In the genomic region with DNA sequence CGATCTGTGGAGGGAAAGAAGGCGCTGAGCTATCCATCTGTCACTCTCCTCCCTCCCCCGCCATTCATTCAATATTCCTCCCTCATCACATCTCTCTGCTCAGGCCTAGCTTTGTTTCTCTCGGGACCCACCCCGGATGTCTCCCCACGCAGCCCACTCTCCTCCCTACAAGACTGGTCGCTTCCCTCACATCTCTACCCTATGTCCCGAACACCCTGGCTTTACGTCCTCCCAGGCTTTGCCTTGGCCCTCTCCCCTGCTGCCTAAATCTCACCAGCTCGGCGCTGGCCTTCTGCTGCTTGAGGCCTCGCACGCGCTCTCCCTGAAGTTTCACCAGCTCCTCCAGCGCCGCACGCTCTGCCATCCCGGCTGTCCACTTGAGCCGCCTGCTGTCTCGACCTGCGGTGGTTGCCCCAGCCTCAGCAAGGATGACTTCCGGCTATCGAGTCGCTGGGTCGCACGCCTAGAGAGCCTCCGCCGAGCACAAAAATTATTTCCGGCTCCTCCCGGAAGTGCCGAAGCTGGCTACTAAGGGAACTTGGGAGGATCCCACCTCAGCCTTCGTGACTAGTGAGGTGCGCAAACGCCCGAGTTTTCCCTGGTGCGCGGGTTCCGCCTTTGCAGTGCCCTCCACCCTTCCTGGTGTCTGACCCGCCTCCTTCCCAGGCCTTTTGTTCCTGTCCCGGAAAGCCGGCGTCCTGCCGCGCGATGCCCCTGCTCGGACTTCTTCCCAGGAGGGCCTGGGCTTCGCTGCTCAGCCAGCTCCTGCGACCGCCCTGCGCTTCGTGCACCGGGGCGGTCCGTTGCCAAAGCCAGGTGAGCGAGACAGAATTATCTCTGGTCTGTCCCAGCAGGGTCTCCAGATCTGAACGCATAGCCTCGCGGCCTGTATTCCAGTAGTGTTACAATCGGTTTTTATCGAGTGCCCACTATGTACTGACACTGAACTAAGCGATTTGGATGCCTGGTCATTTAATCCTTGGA, we compare ENCODE assay signal across 1 cellular context.
TF ChIP-seq lines count a peak whose summit lies in the region.

A gene with protein sequence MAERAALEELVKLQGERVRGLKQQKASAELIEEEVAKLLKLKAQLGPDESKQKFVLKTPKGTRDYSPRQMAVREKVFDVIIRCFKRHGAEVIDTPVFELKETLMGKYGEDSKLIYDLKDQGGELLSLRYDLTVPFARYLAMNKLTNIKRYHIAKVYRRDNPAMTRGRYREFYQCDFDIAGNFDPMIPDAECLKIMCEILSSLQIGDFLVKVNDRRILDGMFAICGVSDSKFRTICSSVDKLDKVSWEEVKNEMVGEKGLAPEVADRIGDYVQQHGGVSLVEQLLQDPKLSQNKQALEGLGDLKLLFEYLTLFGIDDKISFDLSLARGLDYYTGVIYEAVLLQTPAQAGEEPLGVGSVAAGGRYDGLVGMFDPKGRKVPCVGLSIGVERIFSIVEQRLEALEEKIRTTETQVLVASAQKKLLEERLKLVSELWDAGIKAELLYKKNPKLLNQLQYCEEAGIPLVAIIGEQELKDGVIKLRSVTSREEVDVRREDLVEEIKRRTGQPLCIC (minus strand): TSS at position 430 of the 984 bp plus-strand sequence. CDS start 66 bp downstream, at position 364.
A gene with protein sequence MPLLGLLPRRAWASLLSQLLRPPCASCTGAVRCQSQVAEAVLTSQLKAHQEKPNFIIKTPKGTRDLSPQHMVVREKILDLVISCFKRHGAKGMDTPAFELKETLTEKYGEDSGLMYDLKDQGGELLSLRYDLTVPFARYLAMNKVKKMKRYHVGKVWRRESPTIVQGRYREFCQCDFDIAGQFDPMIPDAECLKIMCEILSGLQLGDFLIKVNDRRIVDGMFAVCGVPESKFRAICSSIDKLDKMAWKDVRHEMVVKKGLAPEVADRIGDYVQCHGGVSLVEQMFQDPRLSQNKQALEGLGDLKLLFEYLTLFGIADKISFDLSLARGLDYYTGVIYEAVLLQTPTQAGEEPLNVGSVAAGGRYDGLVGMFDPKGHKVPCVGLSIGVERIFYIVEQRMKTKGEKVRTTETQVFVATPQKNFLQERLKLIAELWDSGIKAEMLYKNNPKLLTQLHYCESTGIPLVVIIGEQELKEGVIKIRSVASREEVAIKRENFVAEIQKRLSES (plus strand): TSS at position 515 of the 984 bp plus-strand sequence. CDS start 194 bp downstream, at position 709.

TF ChIP-seq in endothelial cell of umbilical vein, 7 proteins besides CTCF, POLR2A, EP300 and RAD21:
- TF ChIP-seq, protein P1, sequence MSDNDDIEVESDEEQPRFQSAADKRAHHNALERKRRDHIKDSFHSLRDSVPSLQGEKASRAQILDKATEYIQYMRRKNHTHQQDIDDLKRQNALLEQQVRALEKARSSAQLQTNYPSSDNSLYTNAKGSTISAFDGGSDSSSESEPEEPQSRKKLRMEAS (IDR thresholded peaks at IDR 0.05; ENCODE audit: insufficient read depth, insufficient read length) = peak; percentile 54
- TF ChIP-seq POLR2AphosphoS5 (IDR thresholded peaks at IDR 0.05; ENCODE audit: insufficient read depth, low read depth, low read length) (peak; percentile 88), EZH2 (IDR thresholded peaks at IDR 0.05; ENCODE audit: borderline replicate concordance, low read depth, low read length, severe bottlenecking) (no peak)
